ENCODE assay signal across 20 cellular contexts in the genomic region with DNA sequence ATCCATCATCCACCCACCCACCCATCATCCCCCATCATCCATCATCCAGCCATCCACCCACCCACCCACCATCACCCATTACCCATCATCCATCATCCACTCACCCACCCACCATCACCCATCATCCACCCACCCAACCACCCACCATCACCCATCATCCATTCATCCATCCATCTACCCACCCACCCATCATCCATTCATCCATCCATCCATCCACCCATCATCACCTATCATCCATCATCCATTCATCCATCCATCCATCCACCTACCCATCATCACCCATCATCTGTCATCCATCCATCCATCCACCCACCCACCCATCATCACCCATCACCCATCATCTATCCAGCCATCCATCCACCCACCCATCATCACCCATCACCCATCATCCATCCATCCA.
DNase-seq lines count a peak whose midpoint lies in the region; ATAC-seq, FAIRE-seq and TF ChIP-seq lines count a peak whose summit lies in the region.
"Had no signal": no experiment of that assay in that cellular context is flagged by ENCODE, and none has a peak within 500 bp of the region (broad histone marks: within the 10 kb centered on the region; RNA-seq: fewer than 3 reads in every experiment).

No MANE protein-coding gene starts in this region.

- DNase-seq in activated CD8-positive, alpha-beta T cell treated with anti-CD3 and anti-CD28 coated beads, Interleukin-2, amount 10 ng/mL, durations not matched to agents 7 days and 5 days = peak; percentile 2
- no peak for DNase-seq in activated CD8-positive, alpha-beta T cell treated with anti-CD3 and anti-CD28 coated beads for 36 hours
- DNase-seq in K562 (ENCODE audit: extremely low read depth in 1 of 4, low spot score in 3 of 4) (no peak), lower leg skin (ENCODE audit: low spot score in 2 of 2) (peak; percentile 14 to 25), ureter (ENCODE audit: low spot score) (peak; percentile 25), psoas muscle (no peak), midbrain (lab: John Stamatoyannopoulos, UW) (no peak)
- DNase-seq: 8988T; CD4-positive, alpha-beta memory T cell; DND-41; H7; NCI-H1105; NCI-H146; NCI-H2029 treated with DMSO at 0.1 percent for 48 hours; NCI-H345; NCI-H524 had no signal

- H3K27ac ChIP-seq in K562 (ENCODE audit: extremely low read depth, low read depth, low read length) (no peak overlapping the region), psoas muscle (no peak overlapping the region)
- H3K27ac ChIP-seq: BLaER1 treated with 17β-estradiol and CSF1 and Interleukin-3, amounts not matched to agents 10 nM and 100 nM; SJSA1 had no signal

- no peaks in the 10 kb centered on the region for H3K9me1 ChIP-seq in K562 (ENCODE audit: control insufficient read depth, insufficient read depth, low read length)

- no peak overlapping the region for H3K4me2 ChIP-seq in K562 (ENCODE audit: insufficient read depth, low read length)

- CTCF ChIA-PET in activated CD8-positive, alpha-beta T cell treated with anti-CD3 and anti-CD28 coated beads, Interleukin-2, amount 10 ng/mL, durations not matched to agents 7 days and 5 days (lab: Charles Lee) = no interaction called here
- CTCF ChIA-PET in activated CD8-positive, alpha-beta T cell treated with anti-CD3 and anti-CD28 coated beads for 36 hours (lab: Charles Lee) = no interaction called here
- CTCF ChIA-PET in K562 (lab: Yijun Ruan, JAX; ENCODE audit: low intra/inter-chr PET ratio) = no interaction called here

- H3K4me3 ChIP-seq in K562 (no peak overlapping the region), lower leg skin (ENCODE audit: low read depth, poor library complexity, severe bottlenecking) (no peak overlapping the region), psoas muscle (no peak overlapping the region)
- H3K4me3 ChIP-seq: BLaER1 treated with 17β-estradiol and CSF1 and Interleukin-3, amounts not matched to agents 10 nM and 100 nM; SJSA1 had no signal

- peak; percentile 73 for FAIRE-seq in K562 (lab: Jason Lieb, UNC)
- FAIRE-seq: RCC 7860 had no signal

- H3K4me3 Mint-ChIP-seq in activated CD8-positive, alpha-beta T cell treated with anti-CD3 and anti-CD28 coated beads, Interleukin-2, amount 10 ng/mL, durations not matched to agents 7 days and 5 days = no peak overlapping the region
- no peak overlapping the region for H3K4me3 Mint-ChIP-seq in activated CD8-positive, alpha-beta T cell treated with anti-CD3 and anti-CD28 coated beads for 36 hours

- peaks cover 43% of the 10 kb centered on the region for H3K4me1 Mint-ChIP-seq in activated CD8-positive, alpha-beta T cell treated with anti-CD3 and anti-CD28 coated beads, Interleukin-2, amount 10 ng/mL, durations not matched to agents 7 days and 5 days (ENCODE audit: low read depth)
- H3K4me1 Mint-ChIP-seq in activated CD8-positive, alpha-beta T cell treated with anti-CD3 and anti-CD28 coated beads for 36 hours (ENCODE audit: low read depth) = peaks cover 35% of the 10 kb centered on the region

- in situ Hi-C loops in K562 (cut with MboI) = no loop called here

- H3K36me3 ChIP-seq in K562 (ENCODE audit: control insufficient read depth, insufficient read depth, low read length) = no peaks in the 10 kb centered on the region
- H3K36me3 ChIP-seq in psoas muscle (ENCODE audit: insufficient read depth in 1 of 2, low read depth in 1 of 2) = no peaks in the 10 kb centered on the region
- H3K36me3 ChIP-seq: SJSA1 had no signal

- peaks cover 0 to 5% of the 10 kb centered on the region in 2 experiments; a peak in 1 of 5 replicates for H3K27me3 ChIP-seq in K562 (ENCODE audit: control insufficient read depth in 2 of 2, insufficient read depth in 2 of 2, low read length in 2 of 2)
- H3K27me3 ChIP-seq in psoas muscle (ENCODE audit: insufficient read depth in 3 of 3, low read length in 2 of 3) = no peaks in the 10 kb centered on the region
- H3K27me3 ChIP-seq: SJSA1 had no signal

- no peaks in the 10 kb centered on the region for H3K9me3 Mint-ChIP-seq in activated CD8-positive, alpha-beta T cell treated with anti-CD3 and anti-CD28 coated beads, Interleukin-2, amount 10 ng/mL, durations not matched to agents 7 days and 5 days (ENCODE audit: insufficient read depth)
- H3K9me3 Mint-ChIP-seq in activated CD8-positive, alpha-beta T cell treated with anti-CD3 and anti-CD28 coated beads for 36 hours = no peaks in the 10 kb centered on the region
- H3K9me3 Mint-ChIP-seq: CD4-positive, alpha-beta memory T cell had no signal

- TF ChIP-seq EP300 in K562 (IDR thresholded peaks at IDR 0.05; ENCODE audit: low read length) = no peak

- no peaks in the 10 kb centered on the region for H4K20me1 ChIP-seq in K562 (replicated peaks; ENCODE audit: control insufficient read depth, insufficient read depth, low read length)

- intact Hi-C loops in activated CD8-positive, alpha-beta T cell treated with anti-CD3 and anti-CD28 coated beads for 36 hours (cut with micrococcal nuclease) = loop anchor here (10.0 kb wide), 1 partner anchor 279 kb away; no protein-coding TSS in a partner anchor
- intact Hi-C loops in K562 (cut with micrococcal nuclease) = no loop called here
- intact Hi-C loops in lower leg skin (cut with DNase I; ENCODE audit: low total_unique reads) = no loop called here
- intact Hi-C loops in psoas muscle (cut with DNase I) = no loop called here

- no peak for TF ChIP-seq CTCF in activated CD8-positive, alpha-beta T cell treated with anti-CD3 and anti-CD28 coated beads for 36 hours (IDR thresholded peaks at IDR 0.05)
- TF ChIP-seq CTCF in K562 (IDR thresholded peaks at IDR 0.05 in 2 of 3, conservative IDR thresholded peaks at IDR 0.05 in 1 of 3; ENCODE audit: insufficient read depth in 2 of 3, low read depth in 1 of 3, low read length in 3 of 3) = no peak
- no peak for TF ChIP-seq CTCF in lower leg skin (IDR thresholded peaks at IDR 0.05)
- TF ChIP-seq CTCF in psoas muscle (IDR thresholded peaks at IDR 0.05) = no peak

- peaks cover 7% of the 10 kb centered on the region for H3K36me3 Mint-ChIP-seq in activated CD8-positive, alpha-beta T cell treated with anti-CD3 and anti-CD28 coated beads, Interleukin-2, amount 10 ng/mL, durations not matched to agents 7 days and 5 days (ENCODE audit: low read depth)
- peaks cover 6% of the 10 kb centered on the region for H3K36me3 Mint-ChIP-seq in activated CD8-positive, alpha-beta T cell treated with anti-CD3 and anti-CD28 coated beads for 36 hours (ENCODE audit: low read depth)

- H3K9ac ChIP-seq in K562 (ENCODE audit: insufficient read depth in 1 of 2, low read depth in 2 of 2, low read length in 2 of 2) = no peak overlapping the region
- H3K9ac ChIP-seq: BLaER1 treated with 17β-estradiol and CSF1 and Interleukin-3, amounts not matched to agents 10 nM and 100 nM had no signal

- no peak overlapping the region for H3K27ac Mint-ChIP-seq in activated CD8-positive, alpha-beta T cell treated with anti-CD3 and anti-CD28 coated beads, Interleukin-2, amount 10 ng/mL, durations not matched to agents 7 days and 5 days
- H3K27ac Mint-ChIP-seq in activated CD8-positive, alpha-beta T cell treated with anti-CD3 and anti-CD28 coated beads for 36 hours = no peak overlapping the region

- no peak for TF ChIP-seq RAD21 in K562 (CRISPR knock-in tag; conservative IDR thresholded peaks at IDR 0.05 in 1 of 2, IDR thresholded peaks at IDR 0.05 in 1 of 2)

- POLR2A ChIA-PET in activated CD8-positive, alpha-beta T cell treated with anti-CD3 and anti-CD28 coated beads, Interleukin-2, amount 10 ng/mL, durations not matched to agents 7 days and 5 days (lab: Charles Lee) = no interaction called here
- POLR2A ChIA-PET in activated CD8-positive, alpha-beta T cell treated with anti-CD3 and anti-CD28 coated beads for 36 hours (lab: Charles Lee) = no interaction called here
- POLR2A ChIA-PET in K562 (lab: Yijun Ruan, JAX) = no interaction called here

- H3K79me2 ChIP-seq in K562 (ENCODE audit: control insufficient read depth, insufficient read depth, low read length) = no peaks in the 10 kb centered on the region

- H3K4me1 ChIP-seq in K562 (replicated peaks in 1 of 2; ENCODE audit: control insufficient read depth in 2 of 2, insufficient read depth in 2 of 2, low read length in 2 of 2) = peaks cover 7 to 19% of the 10 kb centered on the region in 2 experiments; a peak in 4 of 5 replicates
- peaks cover 11% of the 10 kb centered on the region for H3K4me1 ChIP-seq in psoas muscle

- no peak for TF ChIP-seq POLR2A in K562 (conservative IDR thresholded peaks at IDR 0.05)
- no peak for TF ChIP-seq POLR2A in lower leg skin (IDR thresholded peaks at IDR 0.05)

- H3K9me3 ChIP-seq in K562 (replicated peaks; ENCODE audit: control insufficient read depth, insufficient read depth, low read depth, low read length) (no peaks in the 10 kb centered on the region), psoas muscle (no peaks in the 10 kb centered on the region)
- H3K9me3 ChIP-seq: SJSA1 had no signal

- H2AFZ ChIP-seq in K562 (ENCODE audit: low read depth, low read length) = no peak overlapping the region

- no peak for ATAC-seq in activated CD8-positive, alpha-beta T cell treated with anti-CD3 and anti-CD28 coated beads, Interleukin-2, amount 10 ng/mL, durations not matched to agents 7 days and 5 days
- ATAC-seq in activated CD8-positive, alpha-beta T cell treated with anti-CD3 and anti-CD28 coated beads for 36 hours = no peak
- ATAC-seq in K562 (no peak), GM18858 (IDR thresholded peaks at IDR 0.05; ENCODE audit: unreplicated experiment) (no peak), psoas muscle (no peak)

- BruUV-seq in K562 (replicated peaks; lab: Mats Ljungman, UMichigan) = no TSS peak

- no peaks in the 10 kb centered on the region for H3K27me3 Mint-ChIP-seq in activated CD8-positive, alpha-beta T cell treated with anti-CD3 and anti-CD28 coated beads, Interleukin-2, amount 10 ng/mL, durations not matched to agents 7 days and 5 days (ENCODE audit: low read depth)
- no peaks in the 10 kb centered on the region for H3K27me3 Mint-ChIP-seq in activated CD8-positive, alpha-beta T cell treated with anti-CD3 and anti-CD28 coated beads for 36 hours
- H3K27me3 Mint-ChIP-seq: CD4-positive, alpha-beta memory T cell had no signal

Comparison
In these comparisons a context has a peak if more than half of its experiments do, and no peak if none do; other contexts are left out.
1. DNase-seq: peak in activated CD8-positive, alpha-beta T cell treated with anti-CD3 and anti-CD28 coated beads, Interleukin-2, amount 10 ng/mL, durations not matched to agents 7 days and 5 days (single experiment), lower leg skin (2 of 2) and ureter (single experiment); none in activated CD8-positive, alpha-beta T cell treated with anti-CD3 and anti-CD28 coated beads for 36 hours (single experiment), K562 (0 of 4), psoas muscle (0 of 2) and midbrain (single experiment).